Comparison of ENCODE assay signal across 8 cellular contexts in genomic region chrX:154443479-154443910, GRCh38. TPM values are rescaled to one million over a fixed set of nuclear protein-coding genes. Genes with fewer than 3 reads are reported as not detected.
A peak's percentile ranks its signal among the peaks of the same experiment; 100 is the strongest.
DNase-seq lines count a peak whose midpoint lies in the region; ATAC-seq and TF ChIP-seq lines count a peak whose summit lies in the region.

No MANE protein-coding gene starts in this region.

- peak overlapping the region; percentile 97 for H3K27ac ChIP-seq in C4-2B
- H3K27ac ChIP-seq in HUES64 (ENCODE audit: low read depth, low read length): peak overlapping the region; percentile 55; the same call in 1 of the 2 replicates
- H3K27ac ChIP-seq in breast epithelium: peak overlapping the region; percentile 90
- no peak overlapping the region for H3K27ac ChIP-seq in mesendoderm (ENCODE audit: low read depth, low read length)

- TF ChIP-seq POLR2A in breast epithelium (IDR thresholded peaks at IDR 0.05): no peak

- intact Hi-C loops in breast epithelium (cut with DNase I; ENCODE audit: low total_unique reads): no loop called here

- 17% methylated on average over 10 of the region's 10 CpGs for WGBS in HUES64
- no CpG with 5 or more reads among the region's 10 CpGs for WGBS in mesendoderm (ENCODE audit: extremely low coverage, insufficient coverage, low lambda C conversion rate)

- no peak overlapping the region for H2BK5ac ChIP-seq in mesendoderm (ENCODE audit: low read length)

- H3K27me3 ChIP-seq in HUES64 (ENCODE audit: insufficient read depth, low read length) (no peaks in the 10 kb centered on the region), breast epithelium (peaks cover 0 to 55% of the 10 kb centered on the region in 2 donors), mesendoderm (ENCODE audit: insufficient read depth, low read length, poor library complexity) (no peaks in the 10 kb centered on the region)

- H3K36me3 ChIP-seq in HUES64 (ENCODE audit: insufficient read depth, low read length) (peaks cover 39% of the 10 kb centered on the region), breast epithelium (no peaks in the 10 kb centered on the region), mesendoderm (ENCODE audit: control insufficient read depth, insufficient read depth, low read length) (peaks cover 2% of the 10 kb centered on the region)

- no peaks in the 10 kb centered on the region for H3K9me3 ChIP-seq in HUES64 (ENCODE audit: insufficient read depth, low read depth, low read length)
- no peaks in the 10 kb centered on the region for H3K9me3 ChIP-seq in breast epithelium

- peaks cover 7% of the 10 kb centered on the region for H3K79me2 ChIP-seq in mesendoderm (ENCODE audit: control insufficient read depth, insufficient read depth, low read length)

- peak overlapping the region; percentile 79 for H3K56ac ChIP-seq in mesendoderm (ENCODE audit: low read length)

- peaks cover 2% of the 10 kb centered on the region for H3K79me1 ChIP-seq in mesendoderm (ENCODE audit: low read length)

- no peaks in the 10 kb centered on the region for H3K4me1 ChIP-seq in HUES64 (ENCODE audit: insufficient read depth, low read length)
- no peaks in the 10 kb centered on the region for H3K4me1 ChIP-seq in breast epithelium
- H3K4me1 ChIP-seq in mesendoderm (ENCODE audit: control insufficient read depth, low read depth, low read length): no peaks in the 10 kb centered on the region

- H3K4me3 ChIP-seq in HUES64 (ENCODE audit: low read length) (peak overlapping the region; percentile 47), breast epithelium (peak overlapping the region; percentile 58 to 82 (median 62)), mesendoderm (ENCODE audit: low read length) (no peak overlapping the region)

- no peak overlapping the region for H3K4ac ChIP-seq in mesendoderm (ENCODE audit: low read depth, low read length)

- no peak overlapping the region for H2BK15ac ChIP-seq in mesendoderm (replicated peaks; ENCODE audit: low read depth)

- H3K4me2 ChIP-seq in mesendoderm (ENCODE audit: low read length): peak overlapping the region; percentile 22

- no peak overlapping the region for H3K18ac ChIP-seq in mesendoderm (ENCODE audit: low read length)

- no peak overlapping the region for H4K5ac ChIP-seq in mesendoderm (ENCODE audit: low read length)

- no peak for TF ChIP-seq CTCF in C4-2B (conservative IDR thresholded peaks at IDR 0.05)
- no peak for TF ChIP-seq CTCF in breast epithelium (IDR thresholded peaks at IDR 0.05)

- H3K23ac ChIP-seq in mesendoderm (ENCODE audit: low read length): no peak overlapping the region

- no peak overlapping the region for H2AK5ac ChIP-seq in mesendoderm (ENCODE audit: low read length)

- no peak overlapping the region for H2BK120ac ChIP-seq in mesendoderm (ENCODE audit: low read depth, low read length)

- no peak for ATAC-seq in HG02610 (IDR thresholded peaks at IDR 0.05; ENCODE audit: unreplicated experiment)

- peak overlapping the region; percentile 36; the same call in 1 of the 2 replicates for H3K9ac ChIP-seq in HUES64 (ENCODE audit: low read depth, low read length)
- H3K9ac ChIP-seq in mesendoderm (ENCODE audit: low read length): peak overlapping the region; percentile 59

- DNase-seq in breast epithelium (ENCODE audit: low spot score in 2 of 2): no peak
- DNase-seq in mesendoderm: peak; percentile 35
- no peak for DNase-seq in amniotic stem cell (lab: John Stamatoyannopoulos, UW)
- DNase-seq in CD1c-positive myeloid dendritic cell (ENCODE audit: extremely low spot score): no peak
- no peak for DNase-seq in stimulated activated CD4-positive, alpha-beta T cell treated with anti-CD3 and anti-CD28 coated beads, Interleukin-4, amount 100 ng/mL, for 4 hours

- no peak overlapping the region for H4K8ac ChIP-seq in mesendoderm (ENCODE audit: low read depth, low read length)

RNA-seq across cellular contexts. Expression of gene FAM50A, which starts 0.4 kb away (rescaled TPM):
- 43.4 TPM for polyA plus RNA-seq in HUES64 (2013, experiment 1 of 2)
- 46.3 TPM for polyA plus RNA-seq in HUES64 (2013, experiment 2 of 2)
- total RNA-seq in breast epithelium: 10 to 100 TPM; 30.7 to 94.4 (median 64.2) TPM
- 34.4 TPM for polyA plus RNA-seq in mesendoderm (2013, experiment 1 of 2)
- 35.6 TPM for polyA plus RNA-seq in mesendoderm (2013, experiment 2 of 2)

RNA-seq across cellular contexts. Expression of gene GDI1, which starts 6.5 kb away (rescaled TPM):
- 66.3 TPM for polyA plus RNA-seq in HUES64 (2013, experiment 1 of 2)
- 73.5 TPM for polyA plus RNA-seq in HUES64 (2013, experiment 2 of 2)
- 100 to 1,000 TPM in 1 of 3 donors, 10 to 100 TPM in 2; 94.0 to 105 (median 97.3) TPM for total RNA-seq in breast epithelium
- polyA plus RNA-seq in mesendoderm (2013, experiment 1 of 2): 65.9 TPM
- polyA plus RNA-seq in mesendoderm (2013, experiment 2 of 2): 67.9 TPM

RNA-seq across cellular contexts. Expression of gene PLXNA3, which starts 14.6 kb away (rescaled TPM):
- polyA plus RNA-seq in HUES64 (2013, experiment 1 of 2): 9.5 TPM
- polyA plus RNA-seq in HUES64 (2013, experiment 2 of 2): 12.7 TPM
- 10 to 100 TPM in 2 of 3 donors, 1 to 10 TPM in 1; 6.1 to 10.8 (median 10.1) TPM for total RNA-seq in breast epithelium
- 8.7 TPM for polyA plus RNA-seq in mesendoderm (2013, experiment 1 of 2)
- polyA plus RNA-seq in mesendoderm (2013, experiment 2 of 2): 8.4 TPM

RNA-seq across cellular contexts. Expression of gene ATP6AP1, which starts 15.0 kb away (rescaled TPM):
- 47.5 TPM for polyA plus RNA-seq in HUES64 (2013, experiment 1 of 2)
- polyA plus RNA-seq in HUES64 (2013, experiment 2 of 2): 47.4 TPM
- total RNA-seq in breast epithelium: 10 to 100 TPM; 31.5 to 57.1 (median 34.8) TPM
- polyA plus RNA-seq in mesendoderm (2013, experiment 1 of 2): 31.3 TPM
- 32.0 TPM for polyA plus RNA-seq in mesendoderm (2013, experiment 2 of 2)

RNA-seq across cellular contexts. Expression of gene TAFAZZIN, which starts 32.2 kb away (rescaled TPM):
- polyA plus RNA-seq in HUES64 (2013, experiment 1 of 2): 11.5 TPM
- polyA plus RNA-seq in HUES64 (2013, experiment 2 of 2): 20.0 TPM
- total RNA-seq in breast epithelium: 10 to 100 TPM; 27.7 to 53.7 (median 44.2) TPM
- 10.0 TPM for polyA plus RNA-seq in mesendoderm (2013, experiment 1 of 2)
- polyA plus RNA-seq in mesendoderm (2013, experiment 2 of 2): 9.7 TPM
